Comparison of ENCODE assay signal across 1 cellular context in the genomic region with DNA sequence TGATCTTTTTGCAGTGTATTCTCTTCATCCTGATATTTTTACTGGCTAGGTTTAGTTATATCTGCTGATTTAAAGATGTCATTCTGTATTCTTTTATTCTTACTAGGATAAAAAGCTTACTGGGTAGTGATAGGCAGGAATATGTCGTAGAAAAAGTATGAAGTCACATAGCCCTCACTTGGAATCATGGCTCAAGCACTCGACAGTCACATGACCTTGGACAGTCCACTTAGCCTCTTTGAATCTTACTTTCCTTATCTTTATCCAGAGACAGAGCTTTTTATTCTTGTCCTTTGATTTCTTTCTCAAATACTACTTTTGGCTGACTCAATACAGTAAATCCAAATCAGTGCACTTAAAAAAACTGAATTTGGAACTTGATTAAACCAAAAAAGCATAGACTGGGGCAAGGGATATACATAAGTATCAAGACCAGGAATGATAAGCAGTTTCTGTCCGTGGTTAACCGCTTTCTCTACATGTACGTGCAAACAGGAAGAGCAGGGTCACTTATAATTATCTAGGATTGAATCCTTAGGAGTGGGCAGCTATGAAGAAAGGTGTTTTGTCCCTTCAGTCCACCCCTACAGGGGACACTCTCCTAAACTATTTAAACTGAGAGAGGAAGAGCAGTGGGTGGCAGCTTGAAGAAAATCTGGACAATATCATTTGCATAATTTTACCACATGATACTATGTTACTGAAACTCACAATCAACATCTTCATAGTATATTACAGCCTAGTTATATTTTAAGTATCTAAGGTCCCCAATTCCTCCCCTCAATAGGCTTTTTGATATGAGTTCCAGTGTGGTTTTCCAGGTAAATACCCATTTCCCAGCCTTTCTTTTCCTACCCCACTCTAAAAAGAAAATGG.
TF ChIP-seq lines count a peak whose summit lies in the region.

No MANE protein-coding gene starts in this region.

TF ChIP-seq in SK-N-SH treated with all-trans-retinoic acid at 6 μM for 48 hours, 23 proteins besides CTCF, POLR2A, EP300 and RAD21 (continued from another document):
- TF ChIP-seq, protein P1, sequence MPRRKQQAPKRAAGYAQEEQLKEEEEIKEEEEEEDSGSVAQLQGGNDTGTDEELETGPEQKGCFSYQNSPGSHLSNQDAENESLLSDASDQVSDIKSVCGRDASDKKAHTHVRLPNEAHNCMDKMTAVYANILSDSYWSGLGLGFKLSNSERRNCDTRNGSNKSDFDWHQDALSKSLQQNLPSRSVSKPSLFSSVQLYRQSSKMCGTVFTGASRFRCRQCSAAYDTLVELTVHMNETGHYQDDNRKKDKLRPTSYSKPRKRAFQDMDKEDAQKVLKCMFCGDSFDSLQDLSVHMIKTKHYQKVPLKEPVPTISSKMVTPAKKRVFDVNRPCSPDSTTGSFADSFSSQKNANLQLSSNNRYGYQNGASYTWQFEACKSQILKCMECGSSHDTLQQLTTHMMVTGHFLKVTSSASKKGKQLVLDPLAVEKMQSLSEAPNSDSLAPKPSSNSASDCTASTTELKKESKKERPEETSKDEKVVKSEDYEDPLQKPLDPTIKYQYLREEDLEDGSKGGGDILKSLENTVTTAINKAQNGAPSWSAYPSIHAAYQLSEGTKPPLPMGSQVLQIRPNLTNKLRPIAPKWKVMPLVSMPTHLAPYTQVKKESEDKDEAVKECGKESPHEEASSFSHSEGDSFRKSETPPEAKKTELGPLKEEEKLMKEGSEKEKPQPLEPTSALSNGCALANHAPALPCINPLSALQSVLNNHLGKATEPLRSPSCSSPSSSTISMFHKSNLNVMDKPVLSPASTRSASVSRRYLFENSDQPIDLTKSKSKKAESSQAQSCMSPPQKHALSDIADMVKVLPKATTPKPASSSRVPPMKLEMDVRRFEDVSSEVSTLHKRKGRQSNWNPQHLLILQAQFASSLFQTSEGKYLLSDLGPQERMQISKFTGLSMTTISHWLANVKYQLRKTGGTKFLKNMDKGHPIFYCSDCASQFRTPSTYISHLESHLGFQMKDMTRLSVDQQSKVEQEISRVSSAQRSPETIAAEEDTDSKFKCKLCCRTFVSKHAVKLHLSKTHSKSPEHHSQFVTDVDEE (CRISPR knock-in tag; IDR thresholded peaks at IDR 0.05): no peak
- TF ChIP-seq ZNF70 (CRISPR knock-in tag; IDR thresholded peaks at IDR 0.05) (no peak), ESRRG (CRISPR knock-in tag; IDR thresholded peaks at IDR 0.05) (no peak)
TF ChIP-seq in SK-N-SH treated with all-trans-retinoic acid at 6 μM for 48 hours: peak in this region for 0.
